8 cellular contexts compared by ENCODE assay signal in genomic region chr7:128236924-128237586, GRCh38. TPM values are rescaled to one million over a fixed set of nuclear protein-coding genes. Genes with fewer than 3 reads are reported as not detected.
DNase-seq lines count a peak whose midpoint lies in the region; ATAC-seq and TF ChIP-seq lines count a peak whose summit lies in the region.

No MANE protein-coding gene starts in this region.

- no peaks in the 10 kb centered on the region for H3K4me1 ChIP-seq in uterus

- TF ChIP-seq CTCF in HL-60 (IDR thresholded peaks at IDR 0.05; ENCODE audit: insufficient read depth, low read length), result no peak
- no peak for TF ChIP-seq CTCF in uterus (IDR thresholded peaks at IDR 0.05)

- H3K27me3 ChIP-seq in HL-60 (ENCODE audit: insufficient read depth, poor library complexity, severe bottlenecking) (no peaks in the 10 kb centered on the region), uterus (peaks cover 0 to 4% of the 10 kb centered on the region in 2 donors)

- POLR2A ChIA-PET in T-cell (lab: Charles Lee), result no interaction called here

- H3K27me3 Mint-ChIP-seq in T-cell, result peaks cover 9 to 10% of the 10 kb centered on the region in 2 donors

- DNase-seq in stimulated activated CD4-positive, alpha-beta T cell treated with anti-CD3 and anti-CD28 coated beads, Interleukin-15, amount 100 ng/mL, for 24 hours, result peak; percentile 10
- no peak for DNase-seq in stimulated activated CD4-positive, alpha-beta T cell treated with anti-CD3 and anti-CD28 coated beads, Interleukin-4, amount 100 ng/mL, for 4 hours
- DNase-seq in HL-60 (ENCODE audit: low read depth in 1 of 2, low spot score in 1 of 2) (peak; percentile 92 to 97), T-cell (peak in 22 of 34 experiments; percentile 1 to 36 (median 8)), left cardiac atrium (no peak), uterus (no peak)

- no peak overlapping the region for H3K4me3 Mint-ChIP-seq in T-cell

- intact Hi-C loops in left cardiac atrium (cut with DNase I), result no loop called here
- intact Hi-C loops in uterus (cut with DNase I; ENCODE audit: low total_unique reads), result no loop called here

- H3K27ac ChIP-seq in HL-60 (replicated peaks) (peak overlapping the region; percentile 76), uterus (no peak overlapping the region)

- no peaks in the 10 kb centered on the region for H3K9me3 ChIP-seq in uterus

- peak overlapping the region in 1 of 2 donors; percentile 20 for H3K27ac Mint-ChIP-seq in T-cell

- no peaks in the 10 kb centered on the region for H3K36me3 Mint-ChIP-seq in T-cell

- H3K36me3 ChIP-seq in uterus, result no peaks in the 10 kb centered on the region

- peaks cover 0 to 15% (median 12%) of the 10 kb centered on the region in 3 donors for H3K9me3 Mint-ChIP-seq in T-cell

- CTCF ChIA-PET in T-cell (lab: Charles Lee), result interaction anchor here (0.6 to 0.8 kb wide), 2 partner anchors 11 to 149 kb away, joined by 3 to 4 read pairs; no protein-coding TSS in a partner anchor

- H3K4me1 Mint-ChIP-seq in T-cell, result peaks cover 8 to 12% (median 10%) of the 10 kb centered on the region in 3 donors

- H3K4me3 ChIP-seq in HL-60 (replicated peaks; ENCODE audit: insufficient read depth, low read length) (no peak overlapping the region), uterus (no peak overlapping the region)

- ATAC-seq in T-cell (replicated peaks in 1 of 4) (peak; percentile 62 to 82 (median 74)), left cardiac atrium (peak; percentile 18 to 35), GM19328 (IDR thresholded peaks at IDR 0.05; ENCODE audit: unreplicated experiment) (no peak), GM19324 (IDR thresholded peaks at IDR 0.05; ENCODE audit: low FRiP score, unreplicated experiment) (no peak)

- TF ChIP-seq POLR2A in uterus (IDR thresholded peaks at IDR 0.05), result no peak

RNA-seq across cellular contexts. Expression of gene LEP, which starts 4.0 kb away (rescaled TPM):
- total RNA-seq in T-cell, result not detected
- total RNA-seq in left cardiac atrium, result 10 to 100 TPM; 25.6 to 37.1 TPM
- not detected for total RNA-seq in uterus

Comparison
In these comparisons a context has a peak if more than half of its experiments do, and no peak if none do; other contexts are left out.
1. DNase-seq: peak in stimulated activated CD4-positive, alpha-beta T cell treated with anti-CD3 and anti-CD28 coated beads, Interleukin-15, amount 100 ng/mL, for 24 hours (single experiment), HL-60 (2 of 2) and T-cell (22 of 34); none in stimulated activated CD4-positive, alpha-beta T cell treated with anti-CD3 and anti-CD28 coated beads, Interleukin-4, amount 100 ng/mL, for 4 hours (0 of 2), left cardiac atrium (single experiment) and uterus (0 of 2).
2. ATAC-seq: peak in T-cell (4 of 4) and left cardiac atrium (2 of 2); none in GM19328 (single experiment) and GM19324 (single experiment).
3. RNA of gene LEP, which starts 4.0 kb away (total RNA-seq): 25.6 to 37.1 TPM in left cardiac atrium; not detected in T-cell and not detected in uterus; every median in the first group is over 10 times any median in the second.